13 cellular contexts compared by ENCODE assay signal in genomic region chr7:5626456-5626855, GRCh38. TPM values are rescaled to one million over a fixed set of nuclear protein-coding genes. Genes with fewer than 3 reads are reported as not detected.
A peak's percentile ranks its signal among the peaks of the same experiment; 100 is the strongest.
DNase-seq lines count a peak whose midpoint lies in the region; ATAC-seq and TF ChIP-seq lines count a peak whose summit lies in the region.
"Had no signal": no experiment of that assay in that cellular context is flagged by ENCODE, and none has a peak within 500 bp of the region (broad histone marks: within the 10 kb centered on the region; RNA-seq: fewer than 3 reads in every experiment).

No MANE protein-coding gene starts in this region.

- H3K27me3 ChIP-seq in SK-N-SH (ENCODE audit: insufficient read depth) (no peaks in the 10 kb centered on the region), SJSA1 (replicated peaks) (no peaks in the 10 kb centered on the region), esophagus muscularis mucosa (no peaks in the 10 kb centered on the region), spleen (replicated peaks in 1 of 7) (no peaks in the 10 kb centered on the region), mesendoderm (ENCODE audit: insufficient read depth, low read length, poor library complexity) (no peaks in the 10 kb centered on the region)
- H3K27me3 ChIP-seq: tibial nerve had no signal

- no peaks in the 10 kb centered on the region for H4K20me1 ChIP-seq in SK-N-SH (ENCODE audit: insufficient read depth)

- H2BK120ac ChIP-seq in mesendoderm (ENCODE audit: low read depth, low read length): no peak overlapping the region

- no peak for TF ChIP-seq POLR2A in esophagus muscularis mucosa (IDR thresholded peaks at IDR 0.05; ENCODE audit: low read depth)
- no peak for TF ChIP-seq POLR2A in spleen (IDR thresholded peaks at IDR 0.05)

- no peak overlapping the region for H2BK15ac ChIP-seq in mesendoderm (replicated peaks; ENCODE audit: low read depth)

- H3K9ac ChIP-seq in SK-N-SH: no peak overlapping the region
- H3K9ac ChIP-seq in mesendoderm (ENCODE audit: low read length): no peak overlapping the region

- no peaks in the 10 kb centered on the region for H3K9me2 ChIP-seq in SK-N-SH

- no peak overlapping the region for H4K5ac ChIP-seq in mesendoderm (ENCODE audit: low read length)

- TF ChIP-seq EP300 in SK-N-SH (IDR thresholded peaks at IDR 0.05; ENCODE audit: borderline replicate concordance in 1 of 2, low read depth in 1 of 2, low read length in 1 of 2) (no peak), esophagus muscularis mucosa (IDR thresholded peaks at IDR 0.05) (no peak)

- H3K4me2 ChIP-seq in SK-N-SH (0 out of 2 replicates have a peak overlapping the region, but pooled peaks have one; percentile 3), mesendoderm (ENCODE audit: low read length) (no peak overlapping the region)

- no peak overlapping the region for H4K8ac ChIP-seq in mesendoderm (ENCODE audit: low read depth, low read length)

- DNase-seq in SK-N-SH: peak; percentile 8
- DNase-seq in SJSA1 (ENCODE audit: low read depth in 1 of 2, low spot score in 2 of 2): no peak
- no peak for DNase-seq in esophagus muscularis mucosa (ENCODE audit: extremely low spot score)
- DNase-seq in spleen: peak; percentile 23
- no peak for DNase-seq in mesendoderm
- no peak for DNase-seq in HEK293T (ENCODE audit: extremely low spot score)
- no peak for DNase-seq in DMS153 (lab: John Stamatoyannopoulos, UW)
- DNase-seq: activated CD4-positive, alpha-beta T cell treated with anti-CD3 and anti-CD28 coated beads, Interleukin-2, amount 50 U/mL, for 4 hours; NCI-H82; stimulated activated CD4-positive, alpha-beta T cell treated with anti-CD3 and anti-CD28 coated beads, Interleukin-1b, Interleukin-23, amount 100 ng/mL, for 48 hours; T-helper 9 cell had no signal

- H2AK5ac ChIP-seq in mesendoderm (ENCODE audit: low read length): no peak overlapping the region

- H3F3A ChIP-seq in SK-N-SH (replicated peaks; ENCODE audit: insufficient read depth): peaks cover 45% of the 10 kb centered on the region

- H3K18ac ChIP-seq in mesendoderm (ENCODE audit: low read length): no peak overlapping the region

- H3K36me3 ChIP-seq in SK-N-SH (replicated peaks in 1 of 2; ENCODE audit: control insufficient read depth in 1 of 2, insufficient read depth in 2 of 2, low read length in 1 of 2): peaks cover 28 to 40% of the 10 kb centered on the region in 2 experiments
- H3K36me3 ChIP-seq in SJSA1: peaks cover 54% of the 10 kb centered on the region
- peaks cover 26 to 59% (median 49%) of the 10 kb centered on the region in 4 donors for H3K36me3 ChIP-seq in esophagus muscularis mucosa
- peaks cover 0 to 99% (median 40%) of the 10 kb centered on the region in 6 donors for H3K36me3 ChIP-seq in spleen
- peaks cover 9% of the 10 kb centered on the region for H3K36me3 ChIP-seq in mesendoderm (ENCODE audit: control insufficient read depth, insufficient read depth, low read length)

- CTCF ChIA-PET in SK-N-SH (lab: Yijun Ruan, JAX): interaction anchor here (0.6 to 1.2 kb wide), 6 partner anchors 11 to 94 kb away, joined by 3 to 6 read pairs (median 4); no protein-coding TSS in a partner anchor
- CTCF ChIA-PET in HEK293T (lab: Yijun Ruan, JAX): interaction anchor here (0.6 kb wide), 1 partner anchor 49 kb away, joined by 6 read pairs; no protein-coding TSS in a partner anchor

- H3K79me1 ChIP-seq in mesendoderm (ENCODE audit: low read length): no peaks in the 10 kb centered on the region

- no peak overlapping the region for H3K4me3 ChIP-seq in SK-N-SH (ENCODE audit: low read depth in 2 of 2, low read length in 1 of 2)
- no peak overlapping the region for H3K4me3 ChIP-seq in SJSA1
- no peak overlapping the region for H3K4me3 ChIP-seq in esophagus muscularis mucosa
- no peak overlapping the region for H3K4me3 ChIP-seq in spleen
- H3K4me3 ChIP-seq in mesendoderm (ENCODE audit: low read length): no peak overlapping the region
- H3K4me3 ChIP-seq: tibial nerve had no signal

- TF ChIP-seq RAD21 in SK-N-SH (IDR thresholded peaks at IDR 0.05; ENCODE audit: low read length): no peak

- WGBS in SK-N-SH (ENCODE audit: low lambda C conversion rate): 91% methylated on average over 6 of the region's 6 CpGs
- WGBS in esophagus muscularis mucosa: 52% methylated on average over 6 of the region's 6 CpGs
- 65 to 69% (median 66%) methylated on average over 6 of the region's 6 CpGs for WGBS in spleen, 5 donors
- WGBS in mesendoderm (ENCODE audit: extremely low coverage, insufficient coverage, low lambda C conversion rate): no CpG with 5 or more reads among the region's 6 CpGs

- intact Hi-C loops in esophagus muscularis mucosa (cut with DNase I) (no loop called here), spleen (cut with DNase I; ENCODE audit: low total_unique reads) (no loop called here)

- H2BK5ac ChIP-seq in mesendoderm (ENCODE audit: low read length): no peak overlapping the region

- H3K79me2 ChIP-seq in SK-N-SH (ENCODE audit: insufficient read depth) (peaks cover 13% of the 10 kb centered on the region; the same call in 1 of the 2 replicates), mesendoderm (ENCODE audit: control insufficient read depth, insufficient read depth, low read length) (no peaks in the 10 kb centered on the region)

- TF ChIP-seq CTCF in SK-N-SH (IDR thresholded peaks at IDR 0.05) (no peak), esophagus muscularis mucosa (IDR thresholded peaks at IDR 0.05) (no peak), spleen (IDR thresholded peaks at IDR 0.05 in 8 of 11, conservative IDR thresholded peaks at IDR 0.05 in 3 of 11) (no peak)

- no peak overlapping the region for H3K4ac ChIP-seq in mesendoderm (ENCODE audit: low read depth, low read length)

- no peak overlapping the region for H3K56ac ChIP-seq in mesendoderm (ENCODE audit: low read length)

- no peak overlapping the region for H2AFZ ChIP-seq in SK-N-SH (ENCODE audit: low read depth)

- H3K9me3 ChIP-seq in SK-N-SH (no peaks in the 10 kb centered on the region), SJSA1 (replicated peaks) (no peaks in the 10 kb centered on the region), esophagus muscularis mucosa (no peaks in the 10 kb centered on the region), spleen (no peaks in the 10 kb centered on the region)
- H3K9me3 ChIP-seq: tibial nerve had no signal

- H3K27ac ChIP-seq in SK-N-SH (ENCODE audit: low read depth in 2 of 2, low read length in 1 of 2): peak overlapping the region in 1 of 2 experiments; percentile 64; a peak in 2 of 4 replicates
- H3K27ac ChIP-seq in SJSA1: peak overlapping the region; percentile 29
- H3K27ac ChIP-seq in esophagus muscularis mucosa (replicated peaks in 1 of 4): peak overlapping the region; percentile 33 to 53 (median 42)
- H3K27ac ChIP-seq in spleen: no peak overlapping the region
- H3K27ac ChIP-seq in mesendoderm (ENCODE audit: low read depth, low read length): no peak overlapping the region

- H3K4me1 ChIP-seq in SK-N-SH (ENCODE audit: control insufficient read depth in 1 of 2, insufficient read depth in 2 of 2, low read depth in 1 of 2, low read length in 1 of 2) (peaks cover 20 to 31% of the 10 kb centered on the region in 2 experiments), SJSA1 (replicated peaks) (peaks cover 31% of the 10 kb centered on the region), esophagus muscularis mucosa (peaks cover 13 to 53% (median 43%) of the 10 kb centered on the region in 4 donors), spleen (peaks cover 5 to 36% (median 16%) of the 10 kb centered on the region in 6 donors), mesendoderm (ENCODE audit: control insufficient read depth, low read depth, low read length) (no peaks in the 10 kb centered on the region)

- ATAC-seq in SK-N-SH treated with all-trans-retinoic acid at 6 μM for 48 hours: no peak

- H3K23ac ChIP-seq in mesendoderm (ENCODE audit: low read length): no peak overlapping the region

- POLR2A ChIA-PET in SK-N-SH (lab: Yijun Ruan, JAX) (no interaction called here), HEK293T (lab: Yijun Ruan, JAX) (no interaction called here)

TF ChIP-seq in SK-N-SH, 30 proteins besides CTCF, POLR2A, EP300 and RAD21 (continues in another document):
- TF ChIP-seq JUND (IDR thresholded peaks at IDR 0.05) (no peak), FOXJ3 (CRISPR knock-in tag; IDR thresholded peaks at IDR 0.05) (no peak)

TF ChIP-seq in SK-N-SH treated with all-trans-retinoic acid at 6 μM for 48 hours, 23 proteins besides CTCF, POLR2A, EP300 and RAD21:
- TF ChIP-seq ZNF70 (CRISPR knock-in tag; IDR thresholded peaks at IDR 0.05): no peak
- TF ChIP-seq ARNTL (CRISPR knock-in tag; IDR thresholded peaks at IDR 0.05; ENCODE audit: borderline replicate concordance, low read depth): no peak
- TF ChIP-seq ZC3H10 (CRISPR knock-in tag; IDR thresholded peaks at IDR 0.05): no peak

TF ChIP-seq in HEK293T, 16 proteins besides CTCF, POLR2A, EP300 and RAD21 (continues in another document):
- TF ChIP-seq HDGF (IDR thresholded peaks at IDR 0.05; ENCODE audit: borderline replicate concordance) (no peak), SP1 (IDR thresholded peaks at IDR 0.05) (no peak), LEF1 (IDR thresholded peaks at IDR 0.05; ENCODE audit: borderline replicate concordance) (no peak), NFRKB (IDR thresholded peaks at IDR 0.05) (no peak), CTBP1 (IDR thresholded peaks at IDR 0.05; ENCODE audit: borderline replicate concordance) (no peak), ZNF384 (IDR thresholded peaks at IDR 0.05) (no peak), FOXK2 (IDR thresholded peaks at IDR 0.05) (no peak), L3MBTL2 (conservative IDR thresholded peaks at IDR 0.05) (no peak), ELF4 (IDR thresholded peaks at IDR 0.05) (no peak), FOXM1 (IDR thresholded peaks at IDR 0.05; ENCODE audit: borderline replicate concordance) (no peak), BHLHE40 (IDR thresholded peaks at IDR 0.05; ENCODE audit: borderline replicate concordance) (no peak), SUZ12 (IDR thresholded peaks at IDR 0.05) (no peak), PKNOX1 (IDR thresholded peaks at IDR 0.05) (no peak), TARDBP (IDR thresholded peaks at IDR 0.05) (no peak)

RNA-seq across cellular contexts. Expression of gene FSCN1, which starts 33.8 kb away (rescaled TPM):
- polyA plus RNA-seq in SK-N-SH (2012; rRNA removed): 222 and 287 TPM in 2 replicates
- polyA plus RNA-seq in SK-N-SH (2012; cell fraction: cytosol; rRNA removed): 108 and 201 TPM in 2 replicates
- polyA plus RNA-seq in SK-N-SH (2012; cell fraction: nucleus; rRNA removed): 255 and 304 TPM in 2 replicates
- total RNA-seq in SJSA1 (2014; rRNA removed; shearing (Covaris generic)): 155 and 208 TPM in 2 replicates
- total RNA-seq in esophagus muscularis mucosa: 10 to 100 TPM; 15.0 to 28.4 (median 21.2) TPM
- 100 to 1,000 TPM in 4 of 7 donors, 10 to 100 TPM in 3; 63.8 to 162 (median 101) TPM for total RNA-seq in spleen
- 10 to 100 TPM; 31.9 to 72.1 (median 33.5) TPM for polyA plus RNA-seq in spleen
- 429 TPM for polyA plus RNA-seq in mesendoderm (2013, experiment 1 of 2)
- 421 TPM for polyA plus RNA-seq in mesendoderm (2013, experiment 2 of 2)

Comparison
In these comparisons a context has a peak if more than half of its experiments do, and no peak if none do; other contexts are left out.
1. DNase-seq: peak in SK-N-SH (single experiment) and spleen (single experiment); none in SJSA1 (0 of 2), esophagus muscularis mucosa (single experiment), mesendoderm (single experiment), HEK293T (single experiment) and DMS153 (single experiment).
2. H3K27ac ChIP-seq: peak in SJSA1 (single experiment) and esophagus muscularis mucosa (4 of 4); none in spleen (0 of 8) and mesendoderm (single experiment).